ENCODE assay signal across 1 cellular context in the genomic region with DNA sequence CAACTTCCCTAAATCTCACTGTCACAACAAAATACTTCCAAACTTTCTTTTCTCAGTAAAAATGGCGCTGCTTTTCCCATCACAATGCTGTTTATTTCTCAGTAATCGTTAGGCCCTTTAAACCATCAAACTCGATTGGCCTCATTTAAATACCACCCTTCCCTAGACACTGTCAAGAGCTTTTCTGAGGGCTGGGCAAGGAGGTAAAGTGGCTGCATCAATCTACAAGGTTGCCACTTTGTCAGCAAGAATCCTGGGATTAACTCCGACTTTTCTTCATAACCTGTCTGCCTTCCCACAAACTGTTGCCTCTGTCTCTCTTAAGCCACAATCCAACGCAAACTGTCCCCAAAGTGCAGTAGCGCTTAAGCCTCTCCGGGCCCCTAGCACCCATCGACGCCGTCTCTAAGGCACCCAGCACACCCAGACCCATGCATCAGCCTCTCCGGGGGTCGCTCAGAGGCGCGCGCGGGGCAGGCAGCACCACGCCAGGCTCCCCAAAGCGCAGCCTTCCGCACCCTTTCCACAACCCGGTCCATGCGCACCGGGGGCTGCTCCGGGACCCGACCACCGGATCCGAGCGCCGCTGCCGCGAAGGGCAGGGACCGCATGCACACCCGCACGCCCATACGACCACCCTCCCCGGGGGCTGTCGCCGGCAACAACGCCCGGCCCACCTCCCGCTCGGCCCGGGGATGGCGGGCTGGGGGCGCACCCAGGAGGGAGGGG.
TF ChIP-seq lines count a peak whose summit lies in the region.

No MANE protein-coding gene starts in this region.

TF ChIP-seq in HEK293, 187 proteins besides CTCF, POLR2A, EP300 and RAD21 (continued from another document and continues in another):
- TF ChIP-seq, protein P1, sequence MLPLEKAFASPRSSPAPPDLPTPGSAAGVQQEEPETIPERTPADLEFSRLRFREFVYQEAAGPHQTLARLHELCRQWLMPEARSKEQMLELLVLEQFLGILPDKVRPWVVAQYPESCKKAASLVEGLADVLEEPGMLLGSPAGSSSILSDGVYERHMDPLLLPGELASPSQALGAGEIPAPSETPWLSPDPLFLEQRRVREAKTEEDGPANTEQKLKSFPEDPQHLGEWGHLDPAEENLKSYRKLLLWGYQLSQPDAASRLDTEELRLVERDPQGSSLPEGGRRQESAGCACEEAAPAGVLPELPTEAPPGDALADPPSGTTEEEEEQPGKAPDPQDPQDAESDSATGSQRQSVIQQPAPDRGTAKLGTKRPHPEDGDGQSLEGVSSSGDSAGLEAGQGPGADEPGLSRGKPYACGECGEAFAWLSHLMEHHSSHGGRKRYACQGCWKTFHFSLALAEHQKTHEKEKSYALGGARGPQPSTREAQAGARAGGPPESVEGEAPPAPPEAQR (tag by site-specific recombination; IDR thresholded peaks at IDR 0.05): no peak
- TF ChIP-seq, protein P2, sequence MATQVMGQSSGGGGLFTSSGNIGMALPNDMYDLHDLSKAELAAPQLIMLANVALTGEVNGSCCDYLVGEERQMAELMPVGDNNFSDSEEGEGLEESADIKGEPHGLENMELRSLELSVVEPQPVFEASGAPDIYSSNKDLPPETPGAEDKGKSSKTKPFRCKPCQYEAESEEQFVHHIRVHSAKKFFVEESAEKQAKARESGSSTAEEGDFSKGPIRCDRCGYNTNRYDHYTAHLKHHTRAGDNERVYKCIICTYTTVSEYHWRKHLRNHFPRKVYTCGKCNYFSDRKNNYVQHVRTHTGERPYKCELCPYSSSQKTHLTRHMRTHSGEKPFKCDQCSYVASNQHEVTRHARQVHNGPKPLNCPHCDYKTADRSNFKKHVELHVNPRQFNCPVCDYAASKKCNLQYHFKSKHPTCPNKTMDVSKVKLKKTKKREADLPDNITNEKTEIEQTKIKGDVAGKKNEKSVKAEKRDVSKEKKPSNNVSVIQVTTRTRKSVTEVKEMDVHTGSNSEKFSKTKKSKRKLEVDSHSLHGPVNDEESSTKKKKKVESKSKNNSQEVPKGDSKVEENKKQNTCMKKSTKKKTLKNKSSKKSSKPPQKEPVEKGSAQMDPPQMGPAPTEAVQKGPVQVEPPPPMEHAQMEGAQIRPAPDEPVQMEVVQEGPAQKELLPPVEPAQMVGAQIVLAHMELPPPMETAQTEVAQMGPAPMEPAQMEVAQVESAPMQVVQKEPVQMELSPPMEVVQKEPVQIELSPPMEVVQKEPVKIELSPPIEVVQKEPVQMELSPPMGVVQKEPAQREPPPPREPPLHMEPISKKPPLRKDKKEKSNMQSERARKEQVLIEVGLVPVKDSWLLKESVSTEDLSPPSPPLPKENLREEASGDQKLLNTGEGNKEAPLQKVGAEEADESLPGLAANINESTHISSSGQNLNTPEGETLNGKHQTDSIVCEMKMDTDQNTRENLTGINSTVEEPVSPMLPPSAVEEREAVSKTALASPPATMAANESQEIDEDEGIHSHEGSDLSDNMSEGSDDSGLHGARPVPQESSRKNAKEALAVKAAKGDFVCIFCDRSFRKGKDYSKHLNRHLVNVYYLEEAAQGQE (tag by site-specific recombination; IDR thresholded peaks at IDR 0.05): no peak
- TF ChIP-seq ZNF501 (tag by site-specific recombination; IDR thresholded peaks at IDR 0.05) (no peak), OSR2 (tag by site-specific recombination; IDR thresholded peaks at IDR 0.05) (no peak), ZNF843 (tag by site-specific recombination; IDR thresholded peaks at IDR 0.05) (no peak), ZNF391 (tag by site-specific recombination; IDR thresholded peaks at IDR 0.05; ENCODE audit: borderline replicate concordance, low read depth) (no peak), ZBTB1 (tag by site-specific recombination; IDR thresholded peaks at IDR 0.05) (no peak), ZNF211 (tag by site-specific recombination; IDR thresholded peaks at IDR 0.05; ENCODE audit: low read depth) (no peak), ZNF48 (tag by site-specific recombination; IDR thresholded peaks at IDR 0.05) (no peak), ZNF530 (tag by site-specific recombination; IDR thresholded peaks at IDR 0.05; ENCODE audit: low read depth) (no peak), HOXD13 (CRISPR knock-in tag; IDR thresholded peaks at IDR 0.05; ENCODE audit: borderline replicate concordance) (no peak), ZNF571 (tag by site-specific recombination; IDR thresholded peaks at IDR 0.05) (no peak), ZNF302 (tag by site-specific recombination; IDR thresholded peaks at IDR 0.05; ENCODE audit: low read depth) (no peak), ZNF175 (tag by site-specific recombination; IDR thresholded peaks at IDR 0.05) (no peak), FEZF1 (tag by site-specific recombination; IDR thresholded peaks at IDR 0.05) (peak; percentile 43), ZBTB21 (tag by site-specific recombination; IDR thresholded peaks at IDR 0.05) (no peak), ZFP37 (tag by site-specific recombination; IDR thresholded peaks at IDR 0.05) (no peak), ZBTB17 (tag by site-specific recombination; IDR thresholded peaks at IDR 0.05) (peak; percentile 92)
- TF ChIP-seq, protein P3, sequence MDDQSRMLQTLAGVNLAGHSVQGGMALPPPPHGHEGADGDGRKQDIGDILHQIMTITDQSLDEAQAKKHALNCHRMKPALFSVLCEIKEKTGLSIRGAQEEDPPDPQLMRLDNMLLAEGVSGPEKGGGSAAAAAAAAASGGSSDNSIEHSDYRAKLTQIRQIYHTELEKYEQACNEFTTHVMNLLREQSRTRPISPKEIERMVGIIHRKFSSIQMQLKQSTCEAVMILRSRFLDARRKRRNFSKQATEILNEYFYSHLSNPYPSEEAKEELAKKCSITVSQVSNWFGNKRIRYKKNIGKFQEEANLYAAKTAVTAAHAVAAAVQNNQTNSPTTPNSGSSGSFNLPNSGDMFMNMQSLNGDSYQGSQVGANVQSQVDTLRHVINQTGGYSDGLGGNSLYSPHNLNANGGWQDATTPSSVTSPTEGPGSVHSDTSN (CRISPR knock-in tag; IDR thresholded peaks at IDR 0.05): 0 out of 2 replicates have a peak, but pooled peaks have one; percentile 51
- TF ChIP-seq, protein P4, sequence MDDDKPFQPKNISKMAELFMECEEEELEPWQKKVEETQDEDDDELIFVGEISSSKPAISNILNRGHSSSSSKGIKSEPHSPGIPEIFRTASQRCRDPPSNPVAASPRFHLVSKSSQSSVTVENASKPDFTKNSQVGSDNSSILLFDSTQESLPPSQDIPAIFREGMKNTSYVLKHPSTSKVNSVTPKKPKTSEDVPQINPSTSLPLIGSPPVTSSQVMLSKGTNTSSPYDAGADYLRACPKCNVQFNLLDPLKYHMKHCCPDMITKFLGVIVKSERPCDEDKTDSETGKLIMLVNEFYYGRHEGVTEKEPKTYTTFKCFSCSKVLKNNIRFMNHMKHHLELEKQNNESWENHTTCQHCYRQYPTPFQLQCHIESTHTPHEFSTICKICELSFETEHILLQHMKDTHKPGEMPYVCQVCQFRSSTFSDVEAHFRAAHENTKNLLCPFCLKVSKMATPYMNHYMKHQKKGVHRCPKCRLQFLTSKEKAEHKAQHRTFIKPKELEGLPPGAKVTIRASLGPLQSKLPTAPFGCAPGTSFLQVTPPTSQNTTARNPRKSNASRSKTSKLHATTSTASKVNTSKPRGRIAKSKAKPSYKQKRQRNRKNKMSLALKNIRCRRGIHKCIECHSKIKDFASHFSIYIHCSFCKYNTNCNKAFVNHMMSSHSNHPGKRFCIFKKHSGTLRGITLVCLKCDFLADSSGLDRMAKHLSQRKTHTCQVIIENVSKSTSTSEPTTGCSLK (tag by site-specific recombination; IDR thresholded peaks at IDR 0.05): no peak
- TF ChIP-seq, protein P5, sequence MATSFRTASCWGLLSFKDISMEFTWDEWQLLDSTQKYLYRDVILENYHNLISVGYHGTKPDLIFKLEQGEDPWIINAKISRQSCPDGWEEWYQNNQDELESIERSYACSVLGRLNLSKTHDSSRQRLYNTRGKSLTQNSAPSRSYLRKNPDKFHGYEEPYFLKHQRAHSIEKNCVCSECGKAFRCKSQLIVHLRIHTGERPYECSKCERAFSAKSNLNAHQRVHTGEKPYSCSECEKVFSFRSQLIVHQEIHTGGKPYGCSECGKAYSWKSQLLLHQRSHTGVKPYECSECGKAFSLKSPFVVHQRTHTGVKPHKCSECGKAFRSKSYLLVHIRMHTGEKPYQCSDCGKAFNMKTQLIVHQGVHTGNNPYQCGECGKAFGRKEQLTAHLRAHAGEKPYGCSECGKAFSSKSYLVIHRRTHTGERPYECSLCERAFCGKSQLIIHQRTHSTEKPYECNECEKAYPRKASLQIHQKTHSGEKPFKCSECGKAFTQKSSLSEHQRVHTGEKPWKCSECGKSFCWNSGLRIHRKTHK (tag by site-specific recombination; IDR thresholded peaks at IDR 0.05): no peak
- TF ChIP-seq, protein P6, sequence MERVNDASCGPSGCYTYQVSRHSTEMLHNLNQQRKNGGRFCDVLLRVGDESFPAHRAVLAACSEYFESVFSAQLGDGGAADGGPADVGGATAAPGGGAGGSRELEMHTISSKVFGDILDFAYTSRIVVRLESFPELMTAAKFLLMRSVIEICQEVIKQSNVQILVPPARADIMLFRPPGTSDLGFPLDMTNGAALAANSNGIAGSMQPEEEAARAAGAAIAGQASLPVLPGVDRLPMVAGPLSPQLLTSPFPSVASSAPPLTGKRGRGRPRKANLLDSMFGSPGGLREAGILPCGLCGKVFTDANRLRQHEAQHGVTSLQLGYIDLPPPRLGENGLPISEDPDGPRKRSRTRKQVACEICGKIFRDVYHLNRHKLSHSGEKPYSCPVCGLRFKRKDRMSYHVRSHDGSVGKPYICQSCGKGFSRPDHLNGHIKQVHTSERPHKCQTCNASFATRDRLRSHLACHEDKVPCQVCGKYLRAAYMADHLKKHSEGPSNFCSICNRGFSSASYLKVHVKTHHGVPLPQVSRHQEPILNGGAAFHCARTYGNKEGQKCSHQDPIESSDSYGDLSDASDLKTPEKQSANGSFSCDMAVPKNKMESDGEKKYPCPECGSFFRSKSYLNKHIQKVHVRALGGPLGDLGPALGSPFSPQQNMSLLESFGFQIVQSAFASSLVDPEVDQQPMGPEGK (tag by site-specific recombination; IDR thresholded peaks at IDR 0.05): peak; percentile 73
- TF ChIP-seq, protein P7, sequence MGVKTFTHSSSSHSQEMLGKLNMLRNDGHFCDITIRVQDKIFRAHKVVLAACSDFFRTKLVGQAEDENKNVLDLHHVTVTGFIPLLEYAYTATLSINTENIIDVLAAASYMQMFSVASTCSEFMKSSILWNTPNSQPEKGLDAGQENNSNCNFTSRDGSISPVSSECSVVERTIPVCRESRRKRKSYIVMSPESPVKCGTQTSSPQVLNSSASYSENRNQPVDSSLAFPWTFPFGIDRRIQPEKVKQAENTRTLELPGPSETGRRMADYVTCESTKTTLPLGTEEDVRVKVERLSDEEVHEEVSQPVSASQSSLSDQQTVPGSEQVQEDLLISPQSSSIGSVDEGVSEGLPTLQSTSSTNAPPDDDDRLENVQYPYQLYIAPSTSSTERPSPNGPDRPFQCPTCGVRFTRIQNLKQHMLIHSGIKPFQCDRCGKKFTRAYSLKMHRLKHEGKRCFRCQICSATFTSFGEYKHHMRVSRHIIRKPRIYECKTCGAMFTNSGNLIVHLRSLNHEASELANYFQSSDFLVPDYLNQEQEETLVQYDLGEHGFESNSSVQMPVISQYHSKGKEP (tag by site-specific recombination; IDR thresholded peaks at IDR 0.05): no peak
- TF ChIP-seq, protein P8, sequence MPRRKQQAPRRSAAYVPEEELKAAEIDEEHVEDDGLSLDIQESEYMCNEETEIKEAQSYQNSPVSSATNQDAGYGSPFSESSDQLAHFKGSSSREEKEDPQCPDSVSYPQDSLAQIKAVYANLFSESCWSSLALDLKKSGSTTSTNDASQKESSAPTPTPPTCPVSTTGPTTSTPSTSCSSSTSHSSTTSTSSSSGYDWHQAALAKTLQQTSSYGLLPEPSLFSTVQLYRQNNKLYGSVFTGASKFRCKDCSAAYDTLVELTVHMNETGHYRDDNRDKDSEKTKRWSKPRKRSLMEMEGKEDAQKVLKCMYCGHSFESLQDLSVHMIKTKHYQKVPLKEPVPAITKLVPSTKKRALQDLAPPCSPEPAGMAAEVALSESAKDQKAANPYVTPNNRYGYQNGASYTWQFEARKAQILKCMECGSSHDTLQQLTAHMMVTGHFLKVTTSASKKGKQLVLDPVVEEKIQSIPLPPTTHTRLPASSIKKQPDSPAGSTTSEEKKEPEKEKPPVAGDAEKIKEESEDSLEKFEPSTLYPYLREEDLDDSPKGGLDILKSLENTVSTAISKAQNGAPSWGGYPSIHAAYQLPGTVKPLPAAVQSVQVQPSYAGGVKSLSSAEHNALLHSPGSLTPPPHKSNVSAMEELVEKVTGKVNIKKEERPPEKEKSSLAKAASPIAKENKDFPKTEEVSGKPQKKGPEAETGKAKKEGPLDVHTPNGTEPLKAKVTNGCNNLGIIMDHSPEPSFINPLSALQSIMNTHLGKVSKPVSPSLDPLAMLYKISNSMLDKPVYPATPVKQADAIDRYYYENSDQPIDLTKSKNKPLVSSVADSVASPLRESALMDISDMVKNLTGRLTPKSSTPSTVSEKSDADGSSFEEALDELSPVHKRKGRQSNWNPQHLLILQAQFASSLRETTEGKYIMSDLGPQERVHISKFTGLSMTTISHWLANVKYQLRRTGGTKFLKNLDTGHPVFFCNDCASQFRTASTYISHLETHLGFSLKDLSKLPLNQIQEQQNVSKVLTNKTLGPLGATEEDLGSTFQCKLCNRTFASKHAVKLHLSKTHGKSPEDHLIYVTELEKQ (tag by site-specific recombination; IDR thresholded peaks at IDR 0.05; ENCODE audit: borderline replicate concordance): no peak
